In genomic region chr2:232556426-232556825, GRCh38 we compare ENCODE assay signal across 24 cellular contexts. TPM values are rescaled to one million over a fixed set of nuclear protein-coding genes. Genes with fewer than 3 reads are reported as not detected.
"Had no signal": no experiment of that assay in that cellular context is flagged by ENCODE, and none has a peak within 500 bp of the region (broad histone marks: within the 10 kb centered on the region; RNA-seq: fewer than 3 reads in every experiment).

No MANE protein-coding gene starts in this region.

- DNase-seq: activated CD4-positive, alpha-beta T cell treated with anti-CD3 and anti-CD28 coated beads for 4 hours; activated naive CD4-positive, alpha-beta T cell treated with Interleukin-2 at 50 U/mL for 16 hours; amniotic stem cell; endodermal cell; foreskin keratinocyte; left cardiac atrium; mesenchymal stem cell; mucosa of descending colon; naive B cell; ovary; psoas muscle; right cardiac atrium; uterus had no signal

- H3K36me3 ChIP-seq: ovary, uterus had no signal

- H3K9me3 ChIP-seq: mucosa of descending colon, ovary, psoas muscle, tibial nerve, uterus had no signal

- H3K4me3 Mint-ChIP-seq: endodermal cell; naive B cell; neural progenitor cell; stimulated activated naive CD8-positive, alpha-beta T cell treated with anti-CD3 and anti-CD28 coated beads, Interleukin-15, Interleukin-2, amounts not matched to agents 100 ng/mL and 50 ng/mL, for 24 hours had no signal

- H3K4me2 ChIP-seq: hepatocyte, neural progenitor cell had no signal

- H3K9me3 Mint-ChIP-seq: endodermal cell; naive B cell; neural progenitor cell; stimulated activated naive CD8-positive, alpha-beta T cell treated with anti-CD3 and anti-CD28 coated beads, Interleukin-15, Interleukin-2, amounts not matched to agents 100 ng/mL and 50 ng/mL, for 24 hours had no signal

- H3K9ac ChIP-seq: neural progenitor cell had no signal

- H3K27me3 ChIP-seq: foreskin keratinocyte, hepatocyte, neural progenitor cell, ovary, tibial nerve, uterus had no signal

- ATAC-seq: foreskin keratinocyte, left cardiac atrium, mucosa of descending colon, psoas muscle, right cardiac atrium had no signal

- H3K4me1 ChIP-seq: foreskin keratinocyte, neural progenitor cell had no signal

- H3K27me3 Mint-ChIP-seq: naive B cell; stimulated activated naive CD8-positive, alpha-beta T cell treated with anti-CD3 and anti-CD28 coated beads, Interleukin-15, Interleukin-2, amounts not matched to agents 100 ng/mL and 50 ng/mL, for 24 hours had no signal

- H3K27ac Mint-ChIP-seq: endodermal cell; naive B cell; neural progenitor cell; stimulated activated naive CD8-positive, alpha-beta T cell treated with anti-CD3 and anti-CD28 coated beads, Interleukin-15, Interleukin-2, amounts not matched to agents 100 ng/mL and 50 ng/mL, for 24 hours had no signal

- H3K4me3 ChIP-seq: hepatocyte, mucosa of descending colon, neural progenitor cell, ovary, psoas muscle, skin epidermis, tibial nerve, uterus had no signal

- H2AFZ ChIP-seq: hepatocyte, neural progenitor cell had no signal

- H3K27ac ChIP-seq: foreskin keratinocyte, hepatocyte, neural progenitor cell, ovary, psoas muscle, skin epidermis, tibial nerve, uterus had no signal

RNA-seq across cellular contexts. Expression of gene CHRNG, which starts 16.9 kb away (rescaled TPM):
- total RNA-seq: activated CD8-positive, alpha-beta memory T cell treated with anti-CD3 and anti-CD28 coated beads for 36 hours; cardiac septum; endodermal cell; epithelial cell of proximal tubule; fibroblast of lung; foreskin keratinocyte; hepatocyte; left cardiac atrium; lower leg skin; mucosa of descending colon; ovary; right cardiac atrium; T-helper 2 cell treated with Interferon-gamma antibody and Interleukin-4, amounts not matched to agents 100 ng/mL and 5 ng/mL, for 36 hours; tibial nerve; uterus had no signal

RNA-seq across cellular contexts. Expression of gene CHRND, which starts 30.5 kb away (rescaled TPM):
- total RNA-seq: activated CD8-positive, alpha-beta memory T cell treated with anti-CD3 and anti-CD28 coated beads for 36 hours; epithelial cell of proximal tubule; fibroblast of lung; foreskin keratinocyte; hepatocyte; lower leg skin; mucosa of descending colon; T-helper 2 cell treated with Interferon-gamma antibody and Interleukin-4, amounts not matched to agents 100 ng/mL and 5 ng/mL, for 36 hours; tibial nerve; uterus had no signal

RNA-seq across cellular contexts. Expression of gene PRSS56, which starts 36.2 kb away (rescaled TPM):
- total RNA-seq: activated CD8-positive, alpha-beta memory T cell treated with anti-CD3 and anti-CD28 coated beads for 36 hours; cardiac septum; endodermal cell; epithelial cell of proximal tubule; fibroblast of lung; foreskin keratinocyte; hepatocyte; lower leg skin; mucosa of descending colon; T-helper 2 cell treated with Interferon-gamma antibody and Interleukin-4, amounts not matched to agents 100 ng/mL and 5 ng/mL, for 36 hours; tibial nerve; uterus had no signal
